19 cellular contexts compared by ENCODE assay signal in genomic region chr16:11203111-11203623, GRCh38. TPM values are rescaled to one million over a fixed set of nuclear protein-coding genes. Genes with fewer than 3 reads are reported as not detected.
DNase-seq lines count a peak whose midpoint lies in the region; ATAC-seq, FAIRE-seq and TF ChIP-seq lines count a peak whose summit lies in the region.
"Had no signal": no experiment of that assay in that cellular context is flagged by ENCODE, and none has a peak within 500 bp of the region (broad histone marks: within the 10 kb centered on the region; RNA-seq: fewer than 3 reads in every experiment).

No MANE protein-coding gene starts in this region.

- ATAC-seq in GM23338 (no peak), HepG2 (no peak), GM18909 (IDR thresholded peaks at IDR 0.05; ENCODE audit: poor library complexity, unreplicated experiment) (no peak)
- ATAC-seq: CD8-positive, alpha-beta T cell had no signal

- no peaks in the 10 kb centered on the region for H3K9me2 ChIP-seq in GM23338 (ENCODE audit: insufficient read depth)

- H3K9me3 ChIP-seq in OCI-LY3 (ENCODE audit: insufficient read depth, low read length) (0 out of 2 replicates have a peak, but pooled peaks cover 7% of the 10 kb centered on the region), HepG2 (ENCODE audit: low read length) (peaks cover 7% of the 10 kb centered on the region)
- H3K9me3 ChIP-seq: vagina had no signal

- DNase-seq in DMS79 treated with DMSO at 0.1 percent for 48 hours (lab: John Stamatoyannopoulos, UW), result peak; percentile 4
- DNase-seq in GM23338 (ENCODE audit: low spot score), result no peak
- DNase-seq in HepG2 (ENCODE audit: low spot score), result no peak
- DNase-seq in glutamatergic neuron, result no peak
- no peak for DNase-seq in HK-2 (ENCODE audit: unreplicated experiment)
- DNase-seq: CD8-positive, alpha-beta T cell; central memory CD4-positive, alpha-beta T cell; GDM1; H9; MG63; midbrain; NCI-H510A treated with DMSO at 0.1 percent for 48 hours; stomach had no signal

- H2AFZ ChIP-seq in GM23338, result no peak overlapping the region
- H2AFZ ChIP-seq in OCI-LY3 (ENCODE audit: low read depth, low read length), result no peak overlapping the region
- no peak overlapping the region for H2AFZ ChIP-seq in HepG2 (ENCODE audit: low read length)

- no peaks in the 10 kb centered on the region for H3K36me3 ChIP-seq in GM23338 (ENCODE audit: insufficient read depth)
- peaks cover 6% of the 10 kb centered on the region for H3K36me3 ChIP-seq in OCI-LY3 (replicated peaks; ENCODE audit: low read depth, low read length)
- H3K36me3 ChIP-seq in HepG2 (replicated peaks in 1 of 2; ENCODE audit: control insufficient read depth in 1 of 2, insufficient read depth in 2 of 2, low read length in 2 of 2), result no peaks in the 10 kb centered on the region
- H3K36me3 ChIP-seq: MG63, SJSA1, stomach, vagina had no signal

- POLR2A ChIA-PET in HepG2 (lab: Yijun Ruan, JAX), result interaction anchor here (1.6 kb wide), 1 partner anchor 49 kb away, joined by 3 read pairs; no protein-coding TSS in a partner anchor

- no peaks in the 10 kb centered on the region for H3F3A ChIP-seq in GM23338 (replicated peaks; ENCODE audit: low read depth)

- H3K36me3 Mint-ChIP-seq in GM23338 (ENCODE audit: low read depth), result no peaks in the 10 kb centered on the region
- no peaks in the 10 kb centered on the region for H3K36me3 Mint-ChIP-seq in glutamatergic neuron (ENCODE audit: unreplicated experiment)
- H3K36me3 Mint-ChIP-seq: CD8-positive, alpha-beta T cell had no signal

- H3K4me1 Mint-ChIP-seq in GM23338 (peaks cover 41% of the 10 kb centered on the region), glutamatergic neuron (ENCODE audit: low read depth, unreplicated experiment) (peaks cover 39% of the 10 kb centered on the region)

- TF ChIP-seq CTCF in GM23338 (conservative IDR thresholded peaks at IDR 0.05; ENCODE audit: low read depth in 2 of 2) (no peak), OCI-LY3 (IDR thresholded peaks at IDR 0.05; ENCODE audit: low read depth, low read length) (no peak), HepG2 (CRISPR knock-in tag; IDR thresholded peaks at IDR 0.05) (no peak), glutamatergic neuron (IDR thresholded peaks at IDR 0.05; ENCODE audit: partially characterized antibody, unreplicated experiment) (no peak)

- H3K9me3 Mint-ChIP-seq in GM23338 (peaks cover 9% of the 10 kb centered on the region), glutamatergic neuron (ENCODE audit: unreplicated experiment) (peaks cover 3% of the 10 kb centered on the region)
- H3K9me3 Mint-ChIP-seq: CD8-positive, alpha-beta T cell; H9 had no signal

- CTCF ChIA-PET in HepG2 (lab: Yijun Ruan, JAX; ENCODE audit: low intra/inter-chr PET ratio, low total read pairs), result no interaction called here

- no peak for FAIRE-seq in HepG2 (lab: Jason Lieb, UNC)
- FAIRE-seq: endometrium, frontal cortex had no signal

- no peak overlapping the region for H3K4me3 ChIP-seq in GM23338
- peak overlapping the region; percentile 23 for H3K4me3 ChIP-seq in OCI-LY3 (ENCODE audit: low read length)
- no peak overlapping the region for H3K4me3 ChIP-seq in HepG2 (replicated peaks in 1 of 3; ENCODE audit: insufficient read depth in 1 of 3, low read depth in 2 of 3, low read length in 3 of 3)
- H3K4me3 ChIP-seq: MG63, SJSA1, stomach, vagina had no signal

- no peaks in the 10 kb centered on the region for H3K79me2 ChIP-seq in GM23338 (replicated peaks; ENCODE audit: insufficient read depth)
- H3K79me2 ChIP-seq in OCI-LY3 (ENCODE audit: low read length), result no peaks in the 10 kb centered on the region
- H3K79me2 ChIP-seq in HepG2 (ENCODE audit: insufficient read depth, low read length), result no peaks in the 10 kb centered on the region

- BruUV-seq in HepG2 (replicated peaks; lab: Mats Ljungman, UMichigan), result no TSS peak

- peak overlapping the region; percentile 85 for H3K27ac Mint-ChIP-seq in GM23338
- no peak overlapping the region for H3K27ac Mint-ChIP-seq in glutamatergic neuron (ENCODE audit: unreplicated experiment)
- H3K27ac Mint-ChIP-seq: CD8-positive, alpha-beta T cell had no signal

- H3K4me2 ChIP-seq in GM23338 (peak overlapping the region; percentile 71; the same call in 1 of the 2 replicates), OCI-LY3 (ENCODE audit: low read length) (peak overlapping the region; percentile 70), HepG2 (ENCODE audit: low read depth, low read length) (no peak overlapping the region)

- H3K27me3 Mint-ChIP-seq in GM23338 (ENCODE audit: insufficient read depth, low read depth, poor library complexity) (peaks cover 11% of the 10 kb centered on the region), glutamatergic neuron (ENCODE audit: unreplicated experiment) (peaks cover 13% of the 10 kb centered on the region)

- H3K27me3 ChIP-seq in GM23338 (ENCODE audit: insufficient read depth) (no peaks in the 10 kb centered on the region), OCI-LY3 (ENCODE audit: low read depth, low read length) (no peaks in the 10 kb centered on the region), HepG2 (ENCODE audit: control insufficient read depth in 1 of 2, insufficient read depth in 2 of 2, low read length in 2 of 2) (peaks cover 6 to 57% of the 10 kb centered on the region in 2 experiments)
- H3K27me3 ChIP-seq: MG63, SJSA1, vagina had no signal

- no peak for TF ChIP-seq RAD21 in HepG2 (CRISPR knock-in tag; IDR thresholded peaks at IDR 0.05)

- no peak overlapping the region for H3K4me3 Mint-ChIP-seq in GM23338
- no peak overlapping the region for H3K4me3 Mint-ChIP-seq in glutamatergic neuron (ENCODE audit: unreplicated experiment)
- H3K4me3 Mint-ChIP-seq: CD8-positive, alpha-beta T cell had no signal

- 44% methylated on average over 7 of the region's 7 CpGs for WGBS in HepG2 (ENCODE audit: low lambda C conversion rate)

- TF ChIP-seq EP300 in HepG2 (IDR thresholded peaks at IDR 0.05; ENCODE audit: low read depth in 2 of 2, low read length in 2 of 2) (no peak), HepG2 (CRISPR knock-in tag; IDR thresholded peaks at IDR 0.05; ENCODE audit: borderline replicate concordance) (no peak)

- H3K9ac ChIP-seq in OCI-LY3 (ENCODE audit: low read length) (peak overlapping the region; percentile 35; the same call in 1 of the 2 replicates), HepG2 (ENCODE audit: insufficient read depth, low read depth, low read length) (no peak overlapping the region)

- H4K20me1 ChIP-seq in GM23338 (replicated peaks; ENCODE audit: insufficient read depth) (no peaks in the 10 kb centered on the region), OCI-LY3 (ENCODE audit: insufficient read depth, low read length) (no peaks in the 10 kb centered on the region), HepG2 (ENCODE audit: insufficient read depth, low read length) (no peaks in the 10 kb centered on the region)

- no peak for TF ChIP-seq POLR2A in HepG2 (IDR thresholded peaks at IDR 0.05; ENCODE audit: insufficient read depth in 1 of 2, low read depth in 2 of 2, low read length in 2 of 2)

- in situ Hi-C loops in HepG2 (cut with HindIII; ENCODE audit: extremely low pct_ligation_motif_present, low pct_unique_long_range_greater_than_20kb), result no loop called here

- H3K27ac ChIP-seq in GM23338 (ENCODE audit: low read depth) (no peak overlapping the region), OCI-LY3 (ENCODE audit: low read length) (peak overlapping the region; percentile 62), HepG2 (ENCODE audit: extremely low read length, insufficient read depth, low read length) (no peak overlapping the region)
- H3K27ac ChIP-seq: SJSA1, stomach, vagina had no signal

- intact Hi-C loops in HepG2 (cut with micrococcal nuclease; ENCODE audit: unreplicated experiment), result no loop called here

- H3K4me1 ChIP-seq in GM23338 (ENCODE audit: insufficient read depth), result peaks cover 26% of the 10 kb centered on the region
- H3K4me1 ChIP-seq in OCI-LY3 (ENCODE audit: low read length), result peaks cover 72% of the 10 kb centered on the region
- H3K4me1 ChIP-seq in HepG2 (ENCODE audit: insufficient read depth, low read length), result peaks cover 57% of the 10 kb centered on the region

TF ChIP-seq in GM23338, 12 proteins besides CTCF, POLR2A, EP300 and RAD21 (continues in another document):
- no peak for TF ChIP-seq NANOG (IDR thresholded peaks at IDR 0.05; ENCODE audit: borderline replicate concordance)

TF ChIP-seq in HepG2, 621 proteins besides CTCF, POLR2A, EP300 and RAD21:
- TF ChIP-seq SMC3 (IDR thresholded peaks at IDR 0.05; ENCODE audit: low read length) (peak; percentile 1; the same call in 1 of the 2 replicates), ZNF121 (CRISPR knock-in tag; IDR thresholded peaks at IDR 0.05) (peak; percentile 69), ADNP (CRISPR knock-in tag; IDR thresholded peaks at IDR 0.05) (0 out of 2 replicates have a peak, but pooled peaks have one; percentile 18), ZMYM3 (CRISPR knock-in tag; IDR thresholded peaks at IDR 0.05) (peak; percentile 77), THYN1 (CRISPR knock-in tag; IDR thresholded peaks at IDR 0.05; ENCODE audit: borderline replicate concordance, low read depth) (no peak), ZNF768 (CRISPR knock-in tag; IDR thresholded peaks at IDR 0.05) (peak; percentile 92)

RNA-seq across cellular contexts. Expression of gene SOCS1, which starts 52.8 kb away (rescaled TPM):
- total RNA-seq in GM23338 (2014; rRNA removed; shearing (Covaris generic)), result 79.2 and 84.7 TPM in 2 replicates
- polyA plus RNA-seq in GM23338 (2016; fragmentation: Nextera tagmentation; extraction: Ambion mirVana), result 104 and 108 TPM in 2 replicates
- 3.3 and 5.3 TPM in 2 replicates for total RNA-seq in HepG2 (2016; rRNA removed; fragmentation: Illumina TruSeq; extraction: Trizol)
- 5.4 and 8.1 TPM in 2 replicates for total RNA-seq in HepG2 (2016; cell fraction: cytosol; rRNA removed; fragmentation: Illumina TruSeq; extraction: Trizol; ENCODE audit: low read depth)
- 2.8 and 4.2 TPM in 2 replicates for total RNA-seq in HepG2 (2016; cell fraction: insoluble cytoplasmic fraction; rRNA removed; fragmentation: Illumina TruSeq; extraction: Trizol)
- total RNA-seq in HepG2 (2016; cell fraction: membrane; rRNA removed; fragmentation: Illumina TruSeq; extraction: Trizol), result 9.1 and 10.9 TPM in 2 replicates
- total RNA-seq in HepG2 (2016; cell fraction: nucleus; rRNA removed; fragmentation: Illumina TruSeq; extraction: Trizol), result 5.6 and 5.7 TPM in 2 replicates
- 6.3 and 9.4 TPM in 2 replicates for polyA plus RNA-seq in HepG2 (2011; rRNA removed)
- polyA plus RNA-seq in HepG2 (2011; cell fraction: cytosol; rRNA removed), result 5.3 and 8.4 TPM in 2 replicates
- polyA plus RNA-seq in HepG2 (2011; cell fraction: nucleus; rRNA removed), result 30.3 and 31.6 TPM in 2 replicates
- 6.5 and 7.4 TPM in 2 replicates for polyA plus RNA-seq in HepG2 (2012)
- polyA plus RNA-seq in HepG2 (2016; cell fraction: cytosol; fragmentation: Illumina TruSeq; extraction: Trizol; ENCODE audit: low read depth), result 5.5 and 7.8 TPM in 2 replicates
- polyA plus RNA-seq in HepG2 (2016; cell fraction: insoluble cytoplasmic fraction; fragmentation: Illumina TruSeq; extraction: Trizol; ENCODE audit: low read depth), result 5.2 and 6.3 TPM in 2 replicates
- polyA plus RNA-seq in HepG2 (2016; cell fraction: membrane; fragmentation: Illumina TruSeq; extraction: Trizol; ENCODE audit: low read depth), result 7.1 and 9.9 TPM in 2 replicates
- 8.1 and 8.6 TPM in 2 replicates for polyA plus RNA-seq in HepG2 (2016; cell fraction: nucleus; fragmentation: Illumina TruSeq; extraction: Trizol; ENCODE audit: insufficient read depth, low read depth)
- 3.9 and 31.0 TPM in 2 replicates for polyA minus RNA-seq in HepG2 (2011; rRNA and poly(A)+ RNA removed; ENCODE audit: low replicate concordance)
- 12.0 and 14.0 TPM in 2 replicates for polyA minus RNA-seq in HepG2 (2011; cell fraction: cytosol; rRNA and poly(A)+ RNA removed)
- 44.8 and 46.1 TPM in 2 replicates for polyA minus RNA-seq in HepG2 (2011; cell fraction: nucleus; rRNA and poly(A)+ RNA removed)
- total RNA-seq in glutamatergic neuron (ENCODE audit: unreplicated experiment), result 11.1 TPM
